Comparison of ENCODE assay signal across 24 cellular contexts in genomic region chr2:102145939-102146338, GRCh38. TPM values are rescaled to one million over a fixed set of nuclear protein-coding genes. Genes with fewer than 3 reads are reported as not detected.
DNase-seq lines count a peak whose midpoint lies in the region; ATAC-seq, FAIRE-seq and TF ChIP-seq lines count a peak whose summit lies in the region.
"Had no signal": no experiment of that assay in that cellular context is flagged by ENCODE, and none has a peak within 500 bp of the region (broad histone marks: within the 10 kb centered on the region; RNA-seq: fewer than 3 reads in every experiment).

No MANE protein-coding gene starts in this region.

- TF ChIP-seq EP300 in H1 (IDR thresholded peaks at IDR 0.05; ENCODE audit: borderline replicate concordance in 1 of 2, low read depth in 2 of 2, low read length in 2 of 2), result no peak

- H3K27me3 ChIP-seq in H1 (replicated peaks in 1 of 4; ENCODE audit: control insufficient read depth in 3 of 4, extremely low read depth in 1 of 4, insufficient read depth in 3 of 4, low read length in 3 of 4) (peaks cover 6 to 34% (median 25%) of the 10 kb centered on the region in 4 experiments), parathyroid adenoma (ENCODE audit: control insufficient read depth, insufficient read depth, low read length) (no peaks in the 10 kb centered on the region)

- H2AK5ac ChIP-seq in H1 (ENCODE audit: low read depth, low read length), result no peak overlapping the region

- FAIRE-seq in H1 (lab: Jason Lieb, UNC), result no peak
- FAIRE-seq: D721Med, GM19239 had no signal

- no peak overlapping the region for H2AFZ ChIP-seq in H1 (ENCODE audit: low read length)
- H2AFZ ChIP-seq in parathyroid adenoma, result no peak overlapping the region
- H2AFZ ChIP-seq: PC-9 had no signal

- peaks cover 24% of the 10 kb centered on the region for H3K4me1 Mint-ChIP-seq in activated naive CD4-positive, alpha-beta T cell treated with anti-CD3 and anti-CD28 coated beads, Interleukin-2, amount 50 U/mL, for 24 hours
- no peaks in the 10 kb centered on the region for H3K4me1 Mint-ChIP-seq in glutamatergic neuron (ENCODE audit: low read depth, unreplicated experiment)

- peaks cover 0 to 8% (median 3%) of the 10 kb centered on the region in 4 experiments; a peak in 5 of 7 replicates for H3K4me1 ChIP-seq in H1 (replicated peaks in 1 of 4; ENCODE audit: control insufficient read depth in 3 of 4, insufficient read depth in 4 of 4, low read length in 3 of 4)
- H3K4me1 ChIP-seq in parathyroid adenoma, result peaks cover 68% of the 10 kb centered on the region
- H3K4me1 ChIP-seq: BE2C had no signal

- no peak for TF ChIP-seq RAD21 in H1 (IDR thresholded peaks at IDR 0.05 in 1 of 2, conservative IDR thresholded peaks at IDR 0.05 in 1 of 2; ENCODE audit: low read depth in 2 of 2, low read length in 2 of 2)

- no peak overlapping the region for H2BK20ac ChIP-seq in H1 (ENCODE audit: low read length)

- no peaks in the 10 kb centered on the region for H4K20me1 ChIP-seq in H1 (replicated peaks in 1 of 2; ENCODE audit: control insufficient read depth in 1 of 2, insufficient read depth in 2 of 2, low read length in 2 of 2)

- H2BK5ac ChIP-seq in H1 (ENCODE audit: low read depth, low read length), result no peak overlapping the region

- H3K27me3 Mint-ChIP-seq in activated naive CD4-positive, alpha-beta T cell treated with anti-CD3 and anti-CD28 coated beads, Interleukin-2, amount 50 U/mL, for 24 hours, result peaks cover 19% of the 10 kb centered on the region
- peaks cover 6% of the 10 kb centered on the region for H3K27me3 Mint-ChIP-seq in glutamatergic neuron (ENCODE audit: unreplicated experiment)

- no peak overlapping the region for H2BK120ac ChIP-seq in H1 (replicated peaks; ENCODE audit: low read depth, low read length)

- H3K9me3 ChIP-seq in H1 (ENCODE audit: insufficient read depth in 2 of 2, low read depth in 1 of 2, low read length in 1 of 2) (peaks cover 3 to 12% of the 10 kb centered on the region in 2 experiments; a peak in 2 of 4 replicates), parathyroid adenoma (ENCODE audit: control insufficient read depth, low read length) (no peaks in the 10 kb centered on the region)
- H3K9me3 ChIP-seq: BE2C, SK-N-SH had no signal

- no peak overlapping the region for H4K5ac ChIP-seq in H1 (ENCODE audit: insufficient read length, low read depth, low read length)

- H3K36me3 ChIP-seq in H1 (ENCODE audit: control insufficient read depth in 2 of 4, insufficient read depth in 4 of 4, low read length in 3 of 4) (no peaks in the 10 kb centered on the region), parathyroid adenoma (ENCODE audit: control insufficient read depth, insufficient read depth, low read length) (no peaks in the 10 kb centered on the region)
- H3K36me3 ChIP-seq: BE2C had no signal

- H3K4me2 ChIP-seq in H1 (ENCODE audit: insufficient read depth in 1 of 2, low read depth in 2 of 2, low read length in 2 of 2) (no peak overlapping the region), parathyroid adenoma (ENCODE audit: low read length) (peak overlapping the region; percentile 87)
- H3K4me2 ChIP-seq: PC-9, SK-N-SH had no signal

- H3K9ac ChIP-seq in H1 (replicated peaks in 1 of 4; ENCODE audit: extremely low read depth in 1 of 4, low read depth in 3 of 4, low read length in 3 of 4) (no peak overlapping the region), parathyroid adenoma (no peak overlapping the region)
- H3K9ac ChIP-seq: SK-N-SH had no signal

- no peak overlapping the region for H2BK12ac ChIP-seq in H1 (ENCODE audit: low read depth, low read length)

- no peaks in the 10 kb centered on the region for H3K79me1 ChIP-seq in H1 (ENCODE audit: low read depth, low read length)

- H3K23me2 ChIP-seq in H1 (ENCODE audit: low read depth, low read length), result peaks cover 4% of the 10 kb centered on the region

- CTCF ChIA-PET in H1 (lab: Charles Lee; ENCODE audit: partially characterized antibody), result interaction anchor here (0.9 to 1.1 kb wide), 2 partner anchors 39 to 139 kb away, joined by 3 read pairs; no protein-coding TSS in a partner anchor

- H3K27ac Mint-ChIP-seq in activated naive CD4-positive, alpha-beta T cell treated with anti-CD3 and anti-CD28 coated beads, Interleukin-2, amount 50 U/mL, for 24 hours, result peak overlapping the region; percentile 51
- H3K27ac Mint-ChIP-seq in glutamatergic neuron (ENCODE audit: unreplicated experiment), result no peak overlapping the region

- no peak for ATAC-seq in GM19023 (IDR thresholded peaks at IDR 0.05; ENCODE audit: unreplicated experiment)

- no peak overlapping the region for H3K4me3 ChIP-seq in H1 (ENCODE audit: extremely low read depth in 1 of 4, insufficient read depth in 2 of 4, low read depth in 3 of 4, low read length in 4 of 4)
- H3K4me3 ChIP-seq in parathyroid adenoma (ENCODE audit: low read depth, low read length), result no peak overlapping the region
- H3K4me3 ChIP-seq: PC-9 had no signal

- peaks cover 20% of the 10 kb centered on the region for H3K36me3 Mint-ChIP-seq in activated naive CD4-positive, alpha-beta T cell treated with anti-CD3 and anti-CD28 coated beads, Interleukin-2, amount 50 U/mL, for 24 hours
- peaks cover 6% of the 10 kb centered on the region for H3K36me3 Mint-ChIP-seq in glutamatergic neuron (ENCODE audit: unreplicated experiment)

- no peak overlapping the region for H3K18ac ChIP-seq in H1 (ENCODE audit: extremely low read depth, low read length)

- H3K79me2 ChIP-seq in H1 (ENCODE audit: control insufficient read depth in 1 of 2, insufficient read depth in 2 of 2, low read length in 2 of 2) (no peaks in the 10 kb centered on the region), parathyroid adenoma (peaks cover 77% of the 10 kb centered on the region)

- no peak overlapping the region for H3K27ac ChIP-seq in H1 (ENCODE audit: low read depth, low read length)
- peak overlapping the region; percentile 96 for H3K27ac ChIP-seq in parathyroid adenoma
- H3K27ac ChIP-seq: PC-9 had no signal

- no peak overlapping the region for H3K4ac ChIP-seq in H1 (replicated peaks; ENCODE audit: insufficient read length, low read depth, low read length)

- H4K8ac ChIP-seq in H1 (ENCODE audit: extremely low read depth, insufficient read depth, low read length), result no peak overlapping the region

- H4K91ac ChIP-seq in H1 (replicated peaks; ENCODE audit: insufficient read length, low read length), result no peak overlapping the region

- peaks cover 25% of the 10 kb centered on the region for H3K9me3 Mint-ChIP-seq in activated naive CD4-positive, alpha-beta T cell treated with anti-CD3 and anti-CD28 coated beads, Interleukin-2, amount 50 U/mL, for 24 hours
- peaks cover 5% of the 10 kb centered on the region for H3K9me3 Mint-ChIP-seq in glutamatergic neuron (ENCODE audit: unreplicated experiment)

- no peak for TF ChIP-seq POLR2A in H1 (IDR thresholded peaks at IDR 0.05; ENCODE audit: control extremely low read depth in 1 of 2, low read depth in 2 of 2, low read length in 2 of 2)

- WGBS in H1 (ENCODE audit: extremely low coverage in 1 of 2, insufficient coverage in 1 of 2, insufficient read length in 1 of 2, insufficient replicate concordance in 2 of 2, low coverage in 1 of 2, low lambda C conversion rate in 2 of 2, missing lambda C conversion rate in 1 of 2), 2 experiments, result 95% methylated on average over 4 of the region's 4 CpGs; no CpG with 5 or more reads in 1 of the 2 experiments

- H2BK15ac ChIP-seq in H1 (ENCODE audit: low read length), result no peak overlapping the region

- DNase-seq in activated naive CD4-positive, alpha-beta T cell treated with anti-CD3 and anti-CD28 coated beads, Interleukin-2, amount 50 U/mL, for 16 hours, result no peak
- DNase-seq in H1 (ENCODE audit: low read depth in 1 of 2, low spot score in 2 of 2) (no peak), glutamatergic neuron (no peak), kidney glomerular epithelial cell (lab: John Stamatoyannopoulos, UW) (no peak)
- DNase-seq: BE2C, DMS53, GDM1, KBM-7, MM.1S, NCI-H1048, NCI-H1417 treated with DMSO at 0.1 percent for 48 hours, NCI-H187, NCI-H510A, NCI-H748 treated with DMSO at 0.1 percent for 48 hours, PC-9, SIG-M5, SK-N-SH had no signal

- H3K56ac ChIP-seq in H1 (replicated peaks; ENCODE audit: insufficient read length, low read depth, low read length), result no peak overlapping the region

- H3K4me3 Mint-ChIP-seq in activated naive CD4-positive, alpha-beta T cell treated with anti-CD3 and anti-CD28 coated beads, Interleukin-2, amount 50 U/mL, for 24 hours, result no peak overlapping the region
- no peak overlapping the region for H3K4me3 Mint-ChIP-seq in glutamatergic neuron (ENCODE audit: unreplicated experiment)

- no peak overlapping the region for H3K23ac ChIP-seq in H1 (ENCODE audit: insufficient read length)

- H3K14ac ChIP-seq in H1 (ENCODE audit: insufficient read length), result no peak overlapping the region

- POLR2A ChIA-PET in H1 (lab: Charles Lee; ENCODE audit: partially characterized antibody), result no interaction called here

- TF ChIP-seq CTCF in H1 (IDR thresholded peaks at IDR 0.05; ENCODE audit: control extremely low read depth in 1 of 3, insufficient read depth in 1 of 3, low read depth in 1 of 3, low read length in 3 of 3), result no peak
- no peak for TF ChIP-seq CTCF in parathyroid adenoma (IDR thresholded peaks at IDR 0.05)
- no peak for TF ChIP-seq CTCF in glutamatergic neuron (IDR thresholded peaks at IDR 0.05; ENCODE audit: partially characterized antibody, unreplicated experiment)

TF ChIP-seq in H1, 55 proteins besides CTCF, POLR2A, EP300 and RAD21 (continues in another document):
- TF ChIP-seq FOSL1 (IDR thresholded peaks at IDR 0.05; ENCODE audit: insufficient read depth, low read depth, low read length), result no peak

RNA-seq across cellular contexts. Expression of gene IL1R1, which starts 3.4 kb away (rescaled TPM):
- 0.34 and 0.46 TPM in 2 replicates for total RNA-seq in H1 (2021; fragmentation: NEBNext Ultra II Directional; extraction: Animal tissue kit (Norgen Biotek cat#: 25700))
- polyA plus RNA-seq in H1 (2011; rRNA removed), result 0.19 and 0.47 TPM in 2 replicates
- polyA plus RNA-seq in H1 (2011; cell fraction: cytosol; rRNA removed), result 0.26 TPM
- 0.27 TPM for polyA plus RNA-seq in H1 (2011; cell fraction: nucleus; rRNA removed)
- 0.07 to 0.39 TPM (median 0.13 TPM) in 4 replicates for polyA plus RNA-seq in H1 (2012, experiment 1 of 2)
- polyA plus RNA-seq in H1 (2012, experiment 2 of 2), result not detected
- 0.45 TPM for polyA plus RNA-seq in H1 (2013, experiment 1 of 2)
- polyA plus RNA-seq in H1 (2013, experiment 2 of 2), result 0.28 TPM
- 0.22 and 0.28 TPM in 2 replicates for polyA minus RNA-seq in H1 (2011; rRNA and poly(A)+ RNA removed)
- polyA minus RNA-seq in H1 (2011; cell fraction: cytosol; rRNA and poly(A)+ RNA removed), result not detected
- 0.50 TPM for polyA minus RNA-seq in H1 (2011; cell fraction: nucleus; rRNA and poly(A)+ RNA removed)
- total RNA-seq in glutamatergic neuron (ENCODE audit: unreplicated experiment), result 0.17 TPM

RNA-seq across cellular contexts. Expression of gene IL1RL2, which starts 40.9 kb away (rescaled TPM):
- total RNA-seq in H1 (2021; fragmentation: NEBNext Ultra II Directional; extraction: Animal tissue kit (Norgen Biotek cat#: 25700)), result not detected in 2 replicates
- polyA plus RNA-seq in H1 (2011; rRNA removed), result not detected in 2 replicates
- not detected for polyA plus RNA-seq in H1 (2011; cell fraction: cytosol; rRNA removed)
- polyA plus RNA-seq in H1 (2011; cell fraction: nucleus; rRNA removed), result not detected
- polyA plus RNA-seq in H1 (2012, experiment 1 of 2), result not detected in 4 replicates
- not detected for polyA plus RNA-seq in H1 (2012, experiment 2 of 2)
- polyA plus RNA-seq in H1 (2013, experiment 1 of 2), result not detected
- not detected for polyA plus RNA-seq in H1 (2013, experiment 2 of 2)
- not detected in 2 replicates for polyA minus RNA-seq in H1 (2011; rRNA and poly(A)+ RNA removed)
- polyA minus RNA-seq in H1 (2011; cell fraction: cytosol; rRNA and poly(A)+ RNA removed), result not detected
- polyA minus RNA-seq in H1 (2011; cell fraction: nucleus; rRNA and poly(A)+ RNA removed), result not detected
- total RNA-seq in glutamatergic neuron (ENCODE audit: unreplicated experiment), result not detected
- total RNA-seq: A172, H4 had no signal
